ENCODE assay signal across 19 cellular contexts in genomic region chr16:8941718-8942344, GRCh38. TPM values are rescaled to one million over a fixed set of nuclear protein-coding genes. Genes with fewer than 3 reads are reported as not detected.
DNase-seq lines count a peak whose midpoint lies in the region; ATAC-seq and TF ChIP-seq lines count a peak whose summit lies in the region.
"Had no signal": no experiment of that assay in that cellular context is flagged by ENCODE, and none has a peak within 500 bp of the region (broad histone marks: within the 10 kb centered on the region; RNA-seq: fewer than 3 reads in every experiment).

No MANE protein-coding gene starts in this region.

- no peak for TF ChIP-seq CTCF in neutrophil (IDR thresholded peaks at IDR 0.05)
- TF ChIP-seq CTCF in ovary (IDR thresholded peaks at IDR 0.05), result no peak

- peak overlapping the region in 2 of 4 donors; percentile 62 to 73 for H3K4me3 Mint-ChIP-seq in CD4-positive, CD25-positive, alpha-beta regulatory T cell
- peak overlapping the region in 3 of 4 donors; percentile 16 to 85 (median 82) for H3K4me3 Mint-ChIP-seq in IgD-negative memory B cell

- H3K9me3 Mint-ChIP-seq in CD4-positive, CD25-positive, alpha-beta regulatory T cell, result no peaks in the 10 kb centered on the region
- no peaks in the 10 kb centered on the region for H3K9me3 Mint-ChIP-seq in IgD-negative memory B cell
- H3K9me3 Mint-ChIP-seq: T-cell had no signal

- intact Hi-C loops in ovary (cut with DNase I), result no loop called here

- peak overlapping the region in 2 of 3 donors; percentile 32 to 75 for H3K27ac Mint-ChIP-seq in CD4-positive, CD25-positive, alpha-beta regulatory T cell
- H3K27ac Mint-ChIP-seq in IgD-negative memory B cell, result peak overlapping the region in 1 of 3 donors; percentile 21

- TF ChIP-seq POLR2A in ovary (IDR thresholded peaks at IDR 0.05), result no peak

- ATAC-seq in CD4-positive, CD25-positive, alpha-beta regulatory T cell (ENCODE audit: low read depth in 2 of 2), result no peak
- ATAC-seq in esophagus mucosa (peak; percentile 63), HG03139 (IDR thresholded peaks at IDR 0.05; ENCODE audit: unreplicated experiment) (no peak)
- ATAC-seq: stimulated activated naive CD8-positive, alpha-beta T cell treated with anti-CD3 and anti-CD28 coated beads, Interleukin-15, Interleukin-2, amounts not matched to agents 100 U/mL and 50 U/mL, for 24 hours; T-cell had no signal

- peaks cover 6% of the 10 kb centered on the region for H3K36me3 Mint-ChIP-seq in CD4-positive, CD25-positive, alpha-beta regulatory T cell
- H3K36me3 Mint-ChIP-seq in IgD-negative memory B cell, result peaks cover 3% of the 10 kb centered on the region
- H3K36me3 Mint-ChIP-seq: T-cell had no signal

- H3K4me1 ChIP-seq in CD4-positive, CD25-positive, alpha-beta regulatory T cell (ENCODE audit: control insufficient read depth, insufficient read depth, low read length, poor library complexity, severe bottlenecking), result peaks cover 88% of the 10 kb centered on the region
- H3K4me1 ChIP-seq in neutrophil (ENCODE audit: control insufficient read depth in 1 of 2, insufficient read depth in 1 of 2, low read depth in 1 of 2, low read length in 1 of 2) (peaks cover 23 to 37% of the 10 kb centered on the region in 2 experiments), ovary (ENCODE audit: insufficient read depth) (peaks cover 20% of the 10 kb centered on the region)
- H3K4me1 ChIP-seq: prostate gland had no signal

- TF ChIP-seq EP300 in ovary (IDR thresholded peaks at IDR 0.05), result no peak

- no peak overlapping the region for H3K4me3 ChIP-seq in CD4-positive, CD25-positive, alpha-beta regulatory T cell (ENCODE audit: low read depth, low read length)
- no peak overlapping the region for H3K4me3 ChIP-seq in neutrophil (ENCODE audit: low read depth in 1 of 2, low read length in 1 of 2)
- no peak overlapping the region for H3K4me3 ChIP-seq in ovary
- H3K4me3 ChIP-seq: GM23248, prostate gland, transverse colon had no signal

- DNase-seq in CD4-positive, CD25-positive, alpha-beta regulatory T cell, result no peak
- DNase-seq in activated CD4-positive, alpha-beta T cell treated with anti-CD3 and anti-CD28 coated beads, Interleukin-2, amount 50 U/mL, for 1 hour, result no peak
- DNase-seq in ovary, result no peak
- DNase-seq: activated effector memory CD4-positive, alpha-beta T cell treated with Interleukin-2 at 50 U/mL for 16 hours; foreskin melanocyte; GM23248; NCI-H1092; NCI-H774; stimulated activated naive CD8-positive, alpha-beta T cell treated with anti-CD3 and anti-CD28 coated beads, Interleukin-15, Interleukin-2, amounts not matched to agents 100 U/mL and 50 U/mL, for 24 hours; T-cell; transverse colon had no signal

- H3K27me3 ChIP-seq in CD4-positive, CD25-positive, alpha-beta regulatory T cell (ENCODE audit: control insufficient read depth, insufficient read depth, low read length), result no peaks in the 10 kb centered on the region
- H3K27me3 ChIP-seq in neutrophil, result no peaks in the 10 kb centered on the region
- no peaks in the 10 kb centered on the region for H3K27me3 ChIP-seq in ovary
- H3K27me3 ChIP-seq: transverse colon had no signal

- no peaks in the 10 kb centered on the region for H3K27me3 Mint-ChIP-seq in CD4-positive, CD25-positive, alpha-beta regulatory T cell
- no peaks in the 10 kb centered on the region for H3K27me3 Mint-ChIP-seq in IgD-negative memory B cell
- H3K27me3 Mint-ChIP-seq: T-cell had no signal

- WGBS in ovary, 3 donors, result 77 to 81% (median 77%) methylated on average over 10 to 11 of the region's 11 CpGs

- H3K9me3 ChIP-seq in CD4-positive, CD25-positive, alpha-beta regulatory T cell (ENCODE audit: control insufficient read depth in 2 of 2, low read length in 2 of 2), result no peaks in the 10 kb centered on the region
- H3K9me3 ChIP-seq in neutrophil (no peaks in the 10 kb centered on the region), ovary (no peaks in the 10 kb centered on the region)
- H3K9me3 ChIP-seq: prostate gland, transverse colon had no signal

- H3K4me1 Mint-ChIP-seq in CD4-positive, CD25-positive, alpha-beta regulatory T cell, result peaks cover 51 to 100% (median 81%) of the 10 kb centered on the region in 4 donors
- peaks cover 59 to 82% (median 72%) of the 10 kb centered on the region in 3 donors for H3K4me1 Mint-ChIP-seq in IgD-negative memory B cell

- no peak overlapping the region for H3K27ac ChIP-seq in CD4-positive, CD25-positive, alpha-beta regulatory T cell (ENCODE audit: insufficient read depth, low read length, poor library complexity, severe bottlenecking)
- H3K27ac ChIP-seq in neutrophil (peak overlapping the region; percentile 38), ovary (no peak overlapping the region)
- H3K27ac ChIP-seq: GM23248, prostate gland, transverse colon, VCaP had no signal

- no peaks in the 10 kb centered on the region for H3K36me3 ChIP-seq in CD4-positive, CD25-positive, alpha-beta regulatory T cell (ENCODE audit: control insufficient read depth, insufficient read depth, low read length)
- H3K36me3 ChIP-seq in neutrophil (no peaks in the 10 kb centered on the region), ovary (no peaks in the 10 kb centered on the region)
- H3K36me3 ChIP-seq: prostate gland, transverse colon had no signal

RNA-seq across cellular contexts. Expression of gene USP7, which starts 21.9 kb away (rescaled TPM):
- 296 TPM for total RNA-seq in CD4-positive, CD25-positive, alpha-beta regulatory T cell
- polyA plus RNA-seq in CD4-positive, CD25-positive, alpha-beta regulatory T cell, result 1 to 10 TPM; 6.8 to 9.1 (median 7.0) TPM
- polyA plus RNA-seq in IgD-negative memory B cell (9.4 TPM), ovary (10 to 100 TPM; 28.1 to 86.3 TPM)
- total RNA-seq in esophagus mucosa (87.3 TPM), ovary (100 to 1,000 TPM in 2 of 7 donors, 10 to 100 TPM in 5; 73.8 to 104 (median 98.3) TPM)

RNA-seq across cellular contexts. Expression of gene LITAFD, which starts 59.7 kb away (rescaled TPM):
- total RNA-seq in CD4-positive, CD25-positive, alpha-beta regulatory T cell, result not detected
- polyA plus RNA-seq in CD4-positive, CD25-positive, alpha-beta regulatory T cell, result not detected
- not detected for polyA plus RNA-seq in IgD-negative memory B cell
- not detected for total RNA-seq in esophagus mucosa
- total RNA-seq in ovary, result not detected
- not detected for polyA plus RNA-seq in ovary
- total RNA-seq: astrocyte, GM23248, T-cell, transverse colon had no signal
- polyA plus RNA-seq: BJ, GM23248 had no signal
